In genomic region chr2:109123586-109124201, GRCh38 we compare ENCODE assay signal across 1 cellular context.
TF ChIP-seq lines count a peak whose summit lies in the region.

No MANE protein-coding gene starts in this region.

TF ChIP-seq in HEK293, 187 proteins besides CTCF, POLR2A, EP300 and RAD21 (continued from another document):
- TF ChIP-seq REST (tag by site-specific recombination; IDR thresholded peaks at IDR 0.05) (peak; percentile 61), ZNF580 (tag by site-specific recombination; IDR thresholded peaks at IDR 0.05) (no peak)
